Comparison of ENCODE assay signal across 27 cellular contexts in genomic region chr13:71408416-71408815, GRCh38.
DNase-seq lines count a peak whose midpoint lies in the region; FAIRE-seq and TF ChIP-seq lines count a peak whose summit lies in the region.
"Had no signal": no experiment of that assay in that cellular context is flagged by ENCODE, and none has a peak within 500 bp of the region (broad histone marks: within the 10 kb centered on the region; RNA-seq: fewer than 3 reads in every experiment).

No MANE protein-coding gene starts in this region.

- no peak overlapping the region for H3K27ac Mint-ChIP-seq in CD8-positive, alpha-beta memory T cell
- H3K27ac Mint-ChIP-seq: CD14-positive monocyte; CD4-positive, alpha-beta memory T cell; CD4-positive, CD25-positive, alpha-beta regulatory T cell had no signal

- CTCF ChIA-PET in CD8-positive, alpha-beta memory T cell (lab: Charles Lee) = no interaction called here

- H3K4me1 Mint-ChIP-seq in CD8-positive, alpha-beta memory T cell = no peaks in the 10 kb centered on the region
- H3K4me1 Mint-ChIP-seq: CD4-positive, alpha-beta memory T cell; CD4-positive, CD25-positive, alpha-beta regulatory T cell had no signal

- H3K27me3 ChIP-seq in bronchial epithelial cell (ENCODE audit: control insufficient read depth, insufficient read depth, low read length) (no peaks in the 10 kb centered on the region), vagina (no peaks in the 10 kb centered on the region)
- H3K27me3 ChIP-seq in CD8-positive, alpha-beta memory T cell (ENCODE audit: insufficient read depth, low read length, poor library complexity, severe bottlenecking) = no peaks in the 10 kb centered on the region
- H3K27me3 ChIP-seq: BE2C, BLaER1 had no signal

- H3K36me3 Mint-ChIP-seq in CD8-positive, alpha-beta memory T cell = no peaks in the 10 kb centered on the region
- H3K36me3 Mint-ChIP-seq: CD14-positive monocyte; CD4-positive, alpha-beta memory T cell; CD4-positive, CD25-positive, alpha-beta regulatory T cell had no signal

- H3K27ac ChIP-seq in epithelial cell of prostate (no peak overlapping the region), vagina (no peak overlapping the region)
- H3K27ac ChIP-seq in CD8-positive, alpha-beta memory T cell (ENCODE audit: low read depth, low read length) = no peak overlapping the region
- H3K27ac ChIP-seq: BLaER1 had no signal

- no peak for FAIRE-seq in bronchial epithelial cell (lab: Jason Lieb, UNC)
- FAIRE-seq: A204.1, GM12892, GM18507 had no signal

- no peaks in the 10 kb centered on the region for H3K36me3 ChIP-seq in bronchial epithelial cell (ENCODE audit: control insufficient read depth, insufficient read depth, low read length)
- H3K36me3 ChIP-seq in vagina = no peaks in the 10 kb centered on the region
- H3K36me3 ChIP-seq in CD8-positive, alpha-beta memory T cell (ENCODE audit: insufficient read depth, low read length) = no peaks in the 10 kb centered on the region
- H3K36me3 ChIP-seq: BE2C, BLaER1 had no signal

- H3K9me3 ChIP-seq in vagina = no peaks in the 10 kb centered on the region
- H3K9me3 ChIP-seq in CD8-positive, alpha-beta memory T cell (ENCODE audit: low read length) = no peaks in the 10 kb centered on the region
- H3K9me3 ChIP-seq: BE2C, BLaER1 had no signal

- TF ChIP-seq CTCF in bronchial epithelial cell (IDR thresholded peaks at IDR 0.05; ENCODE audit: insufficient read depth, low read length, severe bottlenecking) (no peak), vagina (IDR thresholded peaks at IDR 0.05) (no peak)

- TF ChIP-seq POLR2A in vagina (IDR thresholded peaks at IDR 0.05) = no peak

- intact Hi-C loops in posterior cingulate gyrus (cut with DNase I) (no loop called here), vagina (cut with DNase I) (no loop called here)

- peak; percentile 5 for DNase-seq in HPDE6-E6E7 (ENCODE audit: extremely low spot score)
- peak; percentile 76 for DNase-seq in bronchial epithelial cell (ENCODE audit: low read depth)
- DNase-seq in epithelial cell of prostate (ENCODE audit: low read depth, low spot score) = peak; percentile 40
- peak; percentile 1 for DNase-seq in iris pigment epithelial cell (ENCODE audit: low read depth)
- no peak for DNase-seq in mesenteric fat pad (ENCODE audit: low spot score)
- no peak for DNase-seq in posterior cingulate gyrus
- no peak for DNase-seq in vagina (ENCODE audit: extremely low spot score in 2 of 2)
- no peak for DNase-seq in CD8-positive, alpha-beta memory T cell
- DNase-seq: 8988T; ACHN; BE2C; C1 segment of cervical spinal cord; CD4-positive, alpha-beta memory T cell; CD4-positive, CD25-positive, alpha-beta regulatory T cell; DMS 273 treated with DMSO at 0.1 percent for 48 hours; DMS153; DMS53; DMS79; DND-41; EL; GDM1 had no signal

- no peak overlapping the region for H3K4me3 Mint-ChIP-seq in CD8-positive, alpha-beta memory T cell
- H3K4me3 Mint-ChIP-seq: CD14-positive monocyte; CD4-positive, alpha-beta memory T cell; CD4-positive, CD25-positive, alpha-beta regulatory T cell had no signal

- H3K4me3 ChIP-seq in bronchial epithelial cell (ENCODE audit: low read depth, low read length) (no peak overlapping the region), vagina (no peak overlapping the region)
- no peak overlapping the region for H3K4me3 ChIP-seq in CD8-positive, alpha-beta memory T cell (ENCODE audit: low read length)
- H3K4me3 ChIP-seq: BLaER1, GM12878 had no signal

- POLR2A ChIA-PET in CD8-positive, alpha-beta memory T cell (lab: Charles Lee) = no interaction called here

- H3K27me3 Mint-ChIP-seq in CD8-positive, alpha-beta memory T cell = no peaks in the 10 kb centered on the region
- H3K27me3 Mint-ChIP-seq: CD4-positive, alpha-beta memory T cell; CD4-positive, CD25-positive, alpha-beta regulatory T cell had no signal

- H3K4me1 ChIP-seq in vagina = no peaks in the 10 kb centered on the region
- H3K4me1 ChIP-seq in CD8-positive, alpha-beta memory T cell (ENCODE audit: insufficient read depth, low read length) = no peaks in the 10 kb centered on the region
- H3K4me1 ChIP-seq: BE2C had no signal

- peaks cover 0 to 25% (median 2%) of the 10 kb centered on the region in 5 donors for H3K9me3 Mint-ChIP-seq in CD8-positive, alpha-beta memory T cell

Comparison
In these comparisons a context has a peak if more than half of its experiments do, and no peak if none do; other contexts are left out.
1. DNase-seq: peak in HPDE6-E6E7 (single experiment), bronchial epithelial cell (single experiment), epithelial cell of prostate (single experiment) and iris pigment epithelial cell (single experiment); none in mesenteric fat pad (single experiment), posterior cingulate gyrus (0 of 10), vagina (0 of 2) and CD8-positive, alpha-beta memory T cell (0 of 5).